Comparison of ENCODE assay signal across 2 cellular contexts in the genomic region with DNA sequence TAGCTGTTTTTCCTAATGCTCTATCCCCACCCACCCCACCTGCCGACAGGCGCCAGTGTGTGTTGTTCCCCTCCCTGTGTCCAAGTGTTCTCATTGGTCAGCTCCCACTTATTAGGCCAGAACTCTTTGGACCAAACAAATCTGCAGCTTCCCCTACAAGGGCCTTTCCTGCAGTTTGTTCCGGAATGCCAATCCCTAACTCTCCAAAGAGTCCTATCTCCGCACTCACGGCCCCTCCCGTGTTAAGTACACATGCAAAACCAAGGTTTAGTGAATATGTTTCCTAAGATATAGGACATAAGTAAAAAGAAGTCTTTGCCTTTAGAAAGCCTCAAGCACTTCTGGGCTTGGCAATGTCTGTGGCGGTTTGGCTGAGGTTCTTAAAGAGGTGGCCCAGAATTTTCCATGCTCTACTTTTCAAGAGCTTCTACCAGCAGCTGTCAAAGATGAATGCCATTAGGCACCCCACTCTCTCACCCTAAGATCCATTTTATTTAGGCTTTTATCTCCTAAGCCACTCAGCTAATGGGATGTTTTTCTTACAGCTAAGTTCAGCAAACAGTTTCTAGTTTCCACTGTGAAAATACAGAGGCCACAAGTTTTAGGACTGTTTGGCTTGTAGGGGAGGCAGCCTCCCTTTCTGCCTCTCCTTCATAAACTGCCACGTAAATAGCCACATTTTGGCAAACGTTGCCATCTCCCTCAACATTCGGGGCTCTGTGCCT.
TF ChIP-seq lines count a peak whose summit lies in the region.

No MANE protein-coding gene starts in this region.

TF ChIP-seq in IMR-90, 13 proteins besides CTCF, POLR2A, EP300 and RAD21:
- TF ChIP-seq CHD1 (IDR thresholded peaks at IDR 0.05; ENCODE audit: low read depth, low read length): peak; percentile 62; the same call in 1 of the 2 replicates
- TF ChIP-seq, protein P1, sequence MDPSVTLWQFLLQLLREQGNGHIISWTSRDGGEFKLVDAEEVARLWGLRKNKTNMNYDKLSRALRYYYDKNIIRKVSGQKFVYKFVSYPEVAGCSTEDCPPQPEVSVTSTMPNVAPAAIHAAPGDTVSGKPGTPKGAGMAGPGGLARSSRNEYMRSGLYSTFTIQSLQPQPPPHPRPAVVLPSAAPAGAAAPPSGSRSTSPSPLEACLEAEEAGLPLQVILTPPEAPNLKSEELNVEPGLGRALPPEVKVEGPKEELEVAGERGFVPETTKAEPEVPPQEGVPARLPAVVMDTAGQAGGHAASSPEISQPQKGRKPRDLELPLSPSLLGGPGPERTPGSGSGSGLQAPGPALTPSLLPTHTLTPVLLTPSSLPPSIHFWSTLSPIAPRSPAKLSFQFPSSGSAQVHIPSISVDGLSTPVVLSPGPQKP (IDR thresholded peaks at IDR 0.05; ENCODE audit: borderline replicate concordance, low read depth, low read length): no peak

TF ChIP-seq in liver, 16 proteins besides CTCF, POLR2A, EP300 and RAD21 (continued from another document):
- no peak for TF ChIP-seq EGR1 (IDR thresholded peaks at IDR 0.05; ENCODE audit: low read depth in 2 of 2)
- no peak for TF ChIP-seq FOXA1 (IDR thresholded peaks at IDR 0.05)
